Comparison of ENCODE assay signal across 13 cellular contexts in the genomic region with DNA sequence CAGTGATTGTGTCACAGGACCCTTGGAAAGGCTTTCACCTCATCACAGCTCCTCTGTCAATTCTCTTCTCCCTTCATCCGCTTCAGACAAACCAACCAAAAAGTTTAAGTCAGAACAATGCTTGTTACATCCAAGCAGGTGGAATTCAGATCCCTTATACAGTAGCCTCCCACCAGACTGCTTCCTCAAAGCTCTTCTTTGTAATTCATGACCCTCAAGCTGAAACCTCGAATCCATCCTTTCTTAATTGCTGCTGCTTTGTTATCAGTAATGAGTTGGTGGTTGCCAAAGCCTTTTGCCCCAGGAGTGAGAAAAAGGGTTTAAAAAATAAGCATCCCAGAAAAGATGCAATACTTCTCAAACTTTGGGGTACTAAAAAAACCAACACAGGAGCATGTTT. TPM values are rescaled to one million over a fixed set of nuclear protein-coding genes. Genes with fewer than 3 reads are reported as not detected.
DNase-seq lines count a peak whose midpoint lies in the region; ATAC-seq, FAIRE-seq and TF ChIP-seq lines count a peak whose summit lies in the region.
"Had no signal": no experiment of that assay in that cellular context is flagged by ENCODE, and none has a peak within 500 bp of the region (broad histone marks: within the 10 kb centered on the region; RNA-seq: fewer than 3 reads in every experiment).

No MANE protein-coding gene starts in this region.

- 91% methylated on average over 2 of the region's 2 CpGs for WGBS in A549 (ENCODE audit: missing lambda C conversion rate)
- no CpG with 5 or more reads among the region's 2 CpGs for WGBS in mesendoderm (ENCODE audit: extremely low coverage, insufficient coverage, low lambda C conversion rate)

- no peak overlapping the region for H3K27ac Mint-ChIP-seq in CD4-positive, alpha-beta memory T cell
- H3K27ac Mint-ChIP-seq: activated naive CD8-positive, alpha-beta T cell treated with anti-CD3 and anti-CD28 coated beads, Interleukin-2, amount 10 ng/mL, durations not matched to agents 7 days and 5 days; CD8-positive, alpha-beta T cell had no signal

- no peak overlapping the region for H3K18ac ChIP-seq in mesendoderm (ENCODE audit: low read length)

- H3K36me3 ChIP-seq in Loucy (ENCODE audit: insufficient read depth, low read length) (no peaks in the 10 kb centered on the region), ascending aorta (no peaks in the 10 kb centered on the region), mesendoderm (ENCODE audit: control insufficient read depth, insufficient read depth, low read length) (no peaks in the 10 kb centered on the region)
- no peaks in the 10 kb centered on the region for H3K36me3 ChIP-seq in CD4-positive, alpha-beta memory T cell (ENCODE audit: insufficient read depth, low read length)

- H3K27ac ChIP-seq in A549 (peak overlapping the region; percentile 85 to 87), ascending aorta (peak overlapping the region; percentile 41 to 72), mesendoderm (ENCODE audit: low read depth, low read length) (peak overlapping the region; percentile 11)
- no peak overlapping the region for H3K27ac ChIP-seq in CD4-positive, alpha-beta memory T cell (ENCODE audit: low read depth, low read length)

- H3K79me1 ChIP-seq in mesendoderm (ENCODE audit: low read length): no peaks in the 10 kb centered on the region

- H3K4ac ChIP-seq in mesendoderm (ENCODE audit: low read depth, low read length): no peak overlapping the region

- no peak overlapping the region for H4K5ac ChIP-seq in mesendoderm (ENCODE audit: low read length)

- DNase-seq in A549 (ENCODE audit: low read depth in 1 of 2, low spot score in 1 of 2): no peak
- no peak for DNase-seq in ascending aorta (ENCODE audit: low spot score in 2 of 2)
- peak; percentile 33 for DNase-seq in mesendoderm
- no peak for DNase-seq in NCI-H1436 (lab: John Stamatoyannopoulos, UW)
- DNase-seq in stimulated activated CD4-positive, alpha-beta T cell treated with anti-CD3 and anti-CD28 coated beads, Interleukin-1b, Interleukin-23, amount 100 ng/mL, for 48 hours: no peak
- no peak for DNase-seq in head of caudate nucleus
- no peak for DNase-seq in CD4-positive, alpha-beta memory T cell
- DNase-seq: glutamatergic neuron had no signal

- no peak for TF ChIP-seq EP300 in A549 (IDR thresholded peaks at IDR 0.05)

- intact Hi-C loops in ascending aorta (cut with DNase I) (loop anchor here (5.0 kb wide), 1 partner anchor 48 kb away; the partner anchor contains the start of gene RAB3IP), head of caudate nucleus (cut with DNase I) (no loop called here)
- intact Hi-C loops in CD4-positive, alpha-beta memory T cell (cut with micrococcal nuclease): no loop called here

- H3K9ac ChIP-seq in Loucy (ENCODE audit: low read depth, low read length, poor library complexity, severe bottlenecking) (no peak overlapping the region), mesendoderm (ENCODE audit: low read length) (no peak overlapping the region)

- no peaks in the 10 kb centered on the region for H3K79me2 ChIP-seq in Loucy (ENCODE audit: insufficient read depth, low read length)
- H3K79me2 ChIP-seq in mesendoderm (ENCODE audit: control insufficient read depth, insufficient read depth, low read length): no peaks in the 10 kb centered on the region

- no peaks in the 10 kb centered on the region for H3K9me3 Mint-ChIP-seq in CD4-positive, alpha-beta memory T cell
- H3K9me3 Mint-ChIP-seq: activated naive CD8-positive, alpha-beta T cell treated with anti-CD3 and anti-CD28 coated beads, Interleukin-2, amount 10 ng/mL, durations not matched to agents 7 days and 5 days; activated T-cell treated with anti-CD3 and anti-CD28 coated beads, Interleukin-2, amount 50 U/mL, for 4 hours; CD8-positive, alpha-beta T cell had no signal

- H2BK120ac ChIP-seq in mesendoderm (ENCODE audit: low read depth, low read length): no peak overlapping the region

- no peaks in the 10 kb centered on the region for H3F3A ChIP-seq in Loucy (ENCODE audit: low read depth)

- H4K20me1 ChIP-seq in Loucy (ENCODE audit: insufficient read depth, low read length, poor library complexity, severe bottlenecking): no peaks in the 10 kb centered on the region

- no peak overlapping the region for H2BK5ac ChIP-seq in mesendoderm (ENCODE audit: low read length)

- H3K9me3 ChIP-seq in A549: no peaks in the 10 kb centered on the region
- no peaks in the 10 kb centered on the region for H3K9me3 ChIP-seq in Loucy (ENCODE audit: insufficient read depth, low read depth, low read length)
- no peaks in the 10 kb centered on the region for H3K9me3 ChIP-seq in ascending aorta
- no peaks in the 10 kb centered on the region for H3K9me3 ChIP-seq in CD4-positive, alpha-beta memory T cell (ENCODE audit: control insufficient read depth in 1 of 2, low read length in 2 of 2)

- H3K27me3 Mint-ChIP-seq in CD4-positive, alpha-beta memory T cell: peaks cover 12 to 13% of the 10 kb centered on the region in 2 donors

- H2AK5ac ChIP-seq in mesendoderm (ENCODE audit: low read length): no peak overlapping the region

- H3K36me3 Mint-ChIP-seq in CD4-positive, alpha-beta memory T cell: no peaks in the 10 kb centered on the region
- H3K36me3 Mint-ChIP-seq: activated naive CD8-positive, alpha-beta T cell treated with anti-CD3 and anti-CD28 coated beads, Interleukin-2, amount 10 ng/mL, durations not matched to agents 7 days and 5 days; CD8-positive, alpha-beta T cell had no signal

- H2BK15ac ChIP-seq in mesendoderm (replicated peaks; ENCODE audit: low read depth): no peak overlapping the region

- H3K4me1 ChIP-seq in A549 (peaks cover 53% of the 10 kb centered on the region), Loucy (ENCODE audit: insufficient read depth, low read length, poor library complexity, severe bottlenecking) (no peaks in the 10 kb centered on the region), ascending aorta (peaks cover 4 to 10% of the 10 kb centered on the region in 2 donors), mesendoderm (ENCODE audit: control insufficient read depth, low read depth, low read length) (no peaks in the 10 kb centered on the region)
- no peaks in the 10 kb centered on the region for H3K4me1 ChIP-seq in CD4-positive, alpha-beta memory T cell (ENCODE audit: insufficient read depth, low read length)

- CTCF ChIA-PET in A549 (lab: Yijun Ruan, JAX): no interaction called here
- CTCF ChIA-PET in CD4-positive, alpha-beta memory T cell (lab: Charles Lee; ENCODE audit: partially characterized antibody): no interaction called here

- H3K4me3 ChIP-seq in A549 (no peak overlapping the region), Loucy (ENCODE audit: low read length, poor library complexity, severe bottlenecking) (no peak overlapping the region), ascending aorta (no peak overlapping the region), mesendoderm (ENCODE audit: low read length) (no peak overlapping the region)
- no peak overlapping the region for H3K4me3 ChIP-seq in CD4-positive, alpha-beta memory T cell (ENCODE audit: low read length in 2 of 2)

- peak overlapping the region; percentile 48; the same call in 1 of the 2 replicates for H2AFZ ChIP-seq in Loucy (ENCODE audit: low read length)

- no peak for TF ChIP-seq RAD21 in A549 (conservative IDR thresholded peaks at IDR 0.05 in 1 of 2, IDR thresholded peaks at IDR 0.05 in 1 of 2)

- FAIRE-seq in A549 (lab: Jason Lieb, UNC): no peak
- FAIRE-seq: A204.1 had no signal

- TF ChIP-seq CTCF in A549 (IDR thresholded peaks at IDR 0.05) (no peak), Loucy (conservative IDR thresholded peaks at IDR 0.05; ENCODE audit: low read length) (no peak), ascending aorta (IDR thresholded peaks at IDR 0.05) (no peak)

- no peak overlapping the region for H3K23ac ChIP-seq in mesendoderm (ENCODE audit: low read length)

- peak; percentile 9 to 25; a peak in 3 of 6 replicates for ATAC-seq in A549
- ATAC-seq: CD8-positive, alpha-beta T cell had no signal

- H3K9me2 ChIP-seq in Loucy (replicated peaks; ENCODE audit: low read depth, low read length): no peaks in the 10 kb centered on the region

- no peaks in the 10 kb centered on the region for H3K27me3 ChIP-seq in Loucy (ENCODE audit: insufficient read depth, low read length, poor library complexity, severe bottlenecking)
- no peaks in the 10 kb centered on the region for H3K27me3 ChIP-seq in ascending aorta
- H3K27me3 ChIP-seq in mesendoderm (ENCODE audit: insufficient read depth, low read length, poor library complexity): no peaks in the 10 kb centered on the region
- H3K27me3 ChIP-seq in CD4-positive, alpha-beta memory T cell (ENCODE audit: insufficient read depth, low read length): no peaks in the 10 kb centered on the region

- no peak overlapping the region for H3K56ac ChIP-seq in mesendoderm (ENCODE audit: low read length)

- H3K4me2 ChIP-seq in A549: peak overlapping the region; percentile 79
- H3K4me2 ChIP-seq in Loucy (ENCODE audit: low read depth, low read length, poor library complexity, severe bottlenecking): no peak overlapping the region
- H3K4me2 ChIP-seq in mesendoderm (ENCODE audit: low read length): no peak overlapping the region

- H4K8ac ChIP-seq in mesendoderm (ENCODE audit: low read depth, low read length): no peak overlapping the region

- POLR2A ChIA-PET in A549 (lab: Yijun Ruan, JAX): no interaction called here
- POLR2A ChIA-PET in CD4-positive, alpha-beta memory T cell (lab: Charles Lee; ENCODE audit: partially characterized antibody): no interaction called here

- no peak for TF ChIP-seq POLR2A in A549 (IDR thresholded peaks at IDR 0.05; ENCODE audit: low read length)

- peaks cover 0 to 5% (median 3%) of the 10 kb centered on the region in 4 donors for H3K4me1 Mint-ChIP-seq in CD4-positive, alpha-beta memory T cell

- H3K4me3 Mint-ChIP-seq in CD4-positive, alpha-beta memory T cell: no peak overlapping the region
- H3K4me3 Mint-ChIP-seq: activated naive CD8-positive, alpha-beta T cell treated with anti-CD3 and anti-CD28 coated beads, Interleukin-2, amount 10 ng/mL, durations not matched to agents 7 days and 5 days; activated T-cell treated with anti-CD3 and anti-CD28 coated beads, Interleukin-2, amount 50 U/mL, for 4 hours; CD8-positive, alpha-beta T cell had no signal

RNA-seq across cellular contexts. Expression of gene BEST3, which starts 9.5 kb away (rescaled TPM):
- polyA plus RNA-seq in A549 (2011; rRNA removed) (0.57 and 0.61 TPM in 2 replicates), A549 (2017; fragmentation: RNase III; extraction: RNeasy Plus Mini Kit Qiagen cat#74134 plus additional on column Dnase treatment) (0.78 to 1.2 TPM (median 0.93 TPM) in 3 replicates)
- polyA plus RNA-seq in A549 (2012; cell fraction: cytosol; rRNA removed): 0.27 and 0.32 TPM in 2 replicates
- 0.20 and 0.27 TPM in 2 replicates for polyA plus RNA-seq in A549 (2012; cell fraction: nucleus; rRNA removed)
- polyA minus RNA-seq in A549 (2011; rRNA and poly(A)+ RNA removed): 0.78 and 0.79 TPM in 2 replicates
- not detected for total RNA-seq in ascending aorta
- 0.70 TPM for polyA plus RNA-seq in mesendoderm (2013, experiment 1 of 2)
- polyA plus RNA-seq in mesendoderm (2013, experiment 2 of 2): 0.31 TPM
- not detected for total RNA-seq in CD4-positive, alpha-beta memory T cell
- polyA plus RNA-seq in CD4-positive, alpha-beta memory T cell: not detected
- total RNA-seq: activated naive CD8-positive, alpha-beta T cell treated with anti-CD3 and anti-CD28 coated beads, Interleukin-2, amount 10 ng/mL, durations not matched to agents 7 days and 5 days; activated T-cell treated with anti-CD3 and anti-CD28 coated beads, Interleukin-2, amount 50 U/mL, for 4 hours; CD8-positive, alpha-beta T cell had no signal

RNA-seq across cellular contexts. Expression of gene RAB3IP, which starts 49.0 kb away (rescaled TPM):
- 46.4 and 47.9 TPM in 2 replicates for polyA plus RNA-seq in A549 (2011; rRNA removed)
- 6.8 and 6.9 TPM in 2 replicates for polyA plus RNA-seq in A549 (2012; cell fraction: cytosol; rRNA removed)
- polyA plus RNA-seq in A549 (2012; cell fraction: nucleus; rRNA removed): 3.6 and 5.8 TPM in 2 replicates
- polyA plus RNA-seq in A549 (2017; fragmentation: RNase III; extraction: RNeasy Plus Mini Kit Qiagen cat#74134 plus additional on column Dnase treatment): 11.5 to 14.2 TPM (median 12.1 TPM) in 3 replicates
- polyA minus RNA-seq in A549 (2011; rRNA and poly(A)+ RNA removed): 22.1 and 23.5 TPM in 2 replicates
- total RNA-seq in ascending aorta: 17.2 TPM
- polyA plus RNA-seq in mesendoderm (2013, experiment 1 of 2): 9.9 TPM
- polyA plus RNA-seq in mesendoderm (2013, experiment 2 of 2): 11.2 TPM
- 10 to 100 TPM; 38.6 to 40.3 TPM for total RNA-seq in CD4-positive, alpha-beta memory T cell
- 10 to 100 TPM; 33.1 to 43.8 TPM for polyA plus RNA-seq in CD4-positive, alpha-beta memory T cell
